1 cellular context compared by ENCODE assay signal in genomic region chr10:50395279-50395678, GRCh38.
TF ChIP-seq lines count a peak whose summit lies in the region.

No MANE protein-coding gene starts in this region.

TF ChIP-seq in HepG2, 621 proteins besides CTCF, POLR2A, EP300 and RAD21 (continued from another document and continues in another):
- TF ChIP-seq ATF4 (CRISPR knock-in tag; IDR thresholded peaks at IDR 0.05) (peak in 1 of 2 experiments; percentile 85; a peak in 2 of 4 replicates), ZNF558 (CRISPR knock-in tag; IDR thresholded peaks at IDR 0.05; ENCODE audit: borderline replicate concordance) (no peak), ARID3A (IDR thresholded peaks at IDR 0.05; ENCODE audit: low read depth, low read length) (peak; percentile 87), SMAD9 (CRISPR knock-in tag; IDR thresholded peaks at IDR 0.05) (no peak), ZNF263 (CRISPR knock-in tag; IDR thresholded peaks at IDR 0.05) (no peak), GABPA (IDR thresholded peaks at IDR 0.05; ENCODE audit: low read depth, low read length) (no peak), GABPA (CRISPR knock-in tag; IDR thresholded peaks at IDR 0.05; ENCODE audit: low read depth) (0 out of 2 replicates have a peak, but pooled peaks have one; percentile 15), NFRKB (IDR thresholded peaks at IDR 0.05) (no peak), FOXA1 (IDR thresholded peaks at IDR 0.05) (peak; percentile 55; the same call in 1 of the 2 replicates), FOXA1 (CRISPR knock-in tag; IDR thresholded peaks at IDR 0.05) (peak; percentile 75; the same call in 1 of the 2 replicates), SETDB1 (CRISPR knock-in tag; IDR thresholded peaks at IDR 0.05; ENCODE audit: borderline replicate concordance) (no peak), AKAP8 (CRISPR knock-in tag; IDR thresholded peaks at IDR 0.05) (no peak), TCF7L2 (IDR thresholded peaks at IDR 0.05; ENCODE audit: low read depth, low read length) (no peak), TRIM22 (IDR thresholded peaks at IDR 0.05) (no peak), ZNF839 (CRISPR knock-in tag; IDR thresholded peaks at IDR 0.05; ENCODE audit: borderline replicate concordance) (no peak), ZNF318 (CRISPR knock-in tag; IDR thresholded peaks at IDR 0.05) (no peak), JUND (CRISPR knock-in tag; IDR thresholded peaks at IDR 0.05) (no peak), SRSF4 (IDR thresholded peaks at IDR 0.05; ENCODE audit: low read depth, low read length, poor library complexity, severe bottlenecking) (no peak), HMG20B (CRISPR knock-in tag; conservative IDR thresholded peaks at IDR 0.05) (no peak), ZBTB7B (CRISPR knock-in tag; IDR thresholded peaks at IDR 0.05) (no peak), ZNF441 (CRISPR knock-in tag; IDR thresholded peaks at IDR 0.05; ENCODE audit: borderline replicate concordance) (no peak), AKNA (CRISPR knock-in tag; IDR thresholded peaks at IDR 0.05; ENCODE audit: borderline replicate concordance) (no peak), ZNF225 (CRISPR knock-in tag; IDR thresholded peaks at IDR 0.05) (no peak), ZNF572 (CRISPR knock-in tag; IDR thresholded peaks at IDR 0.05) (no peak), ZNF143 (CRISPR knock-in tag; IDR thresholded peaks at IDR 0.05) (no peak), HOMEZ (CRISPR knock-in tag; IDR thresholded peaks at IDR 0.05; ENCODE audit: low read depth) (peak; percentile 74; the same call in 1 of the 2 replicates), ZNF724P (CRISPR knock-in tag; IDR thresholded peaks at IDR 0.05; ENCODE audit: borderline replicate concordance) (no peak), STAT5B (CRISPR knock-in tag; IDR thresholded peaks at IDR 0.05) (no peak), ZBTB25 (CRISPR knock-in tag; IDR thresholded peaks at IDR 0.05) (peak; percentile 51; the same call in 1 of the 2 replicates), RFXANK (CRISPR knock-in tag; IDR thresholded peaks at IDR 0.05) (no peak), ZNF614 (CRISPR knock-in tag; IDR thresholded peaks at IDR 0.05; ENCODE audit: borderline replicate concordance) (0 out of 2 replicates have a peak, but pooled peaks have one; percentile 27), ZNF276 (CRISPR knock-in tag; IDR thresholded peaks at IDR 0.05; ENCODE audit: low read depth) (no peak), ZNF556 (CRISPR knock-in tag; IDR thresholded peaks at IDR 0.05; ENCODE audit: borderline replicate concordance) (no peak)
